Comparison of ENCODE assay signal across 15 cellular contexts in the genomic region with DNA sequence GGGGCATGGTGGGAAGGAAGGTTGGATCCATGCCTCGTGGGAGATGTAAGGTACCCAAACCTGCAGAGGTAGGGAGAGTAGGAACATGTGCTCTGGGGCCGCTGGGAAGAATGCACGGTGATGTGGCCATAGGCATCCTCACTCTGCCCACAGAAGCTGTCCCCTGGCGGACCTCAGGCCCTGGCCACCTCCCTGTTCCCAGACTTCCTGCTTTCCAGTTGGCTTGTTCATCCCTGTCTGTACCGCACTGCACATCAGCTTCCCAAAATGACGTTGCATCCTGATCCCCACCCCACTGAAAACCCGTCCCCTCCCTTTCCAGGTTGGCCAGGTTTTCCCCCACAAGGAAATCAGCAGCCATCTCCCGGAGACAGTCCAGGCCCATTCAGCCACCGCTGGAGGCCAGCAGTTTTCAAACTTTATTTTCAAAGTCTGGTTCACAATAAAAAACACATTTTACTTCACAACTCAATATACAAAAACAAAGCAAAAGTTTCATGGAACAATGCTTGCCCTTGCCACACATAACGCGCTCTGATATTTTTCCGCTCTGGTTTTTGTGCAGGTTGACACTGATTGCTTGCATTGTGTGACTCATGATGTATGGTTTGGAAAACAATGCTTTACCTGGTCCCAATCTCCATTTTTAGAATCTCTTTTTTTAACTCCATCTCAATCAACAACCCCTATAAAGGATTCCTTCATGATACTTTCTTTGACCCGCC.
A peak's percentile ranks its signal among the peaks of the same experiment; 100 is the strongest.
DNase-seq lines count a peak whose midpoint lies in the region; ATAC-seq, FAIRE-seq and TF ChIP-seq lines count a peak whose summit lies in the region.
"Had no signal": no experiment of that assay in that cellular context is flagged by ENCODE, and none has a peak within 500 bp of the region (broad histone marks: within the 10 kb centered on the region; RNA-seq: fewer than 3 reads in every experiment).

No MANE protein-coding gene starts in this region.

- H3K4me3 ChIP-seq in A549, result no peak overlapping the region
- H3K4me3 ChIP-seq in right atrium auricular region, result no peak overlapping the region
- H3K4me3 ChIP-seq in sigmoid colon, result no peak overlapping the region
- H3K4me3 ChIP-seq: HAP-1 had no signal

- intact Hi-C loops in sigmoid colon (cut with DNase I), result no loop called here

- no peak for TF ChIP-seq RAD21 in A549 (conservative IDR thresholded peaks at IDR 0.05 in 1 of 2, IDR thresholded peaks at IDR 0.05 in 1 of 2)

- H3K4me3 Mint-ChIP-seq in IgD-negative memory B cell, result no peak overlapping the region

- TF ChIP-seq POLR2A in A549 (IDR thresholded peaks at IDR 0.05; ENCODE audit: low read length) (no peak), sigmoid colon (IDR thresholded peaks at IDR 0.05) (no peak)

- H3K4me2 ChIP-seq in A549, result no peak overlapping the region

- CTCF ChIA-PET in A549 (lab: Yijun Ruan, JAX), result interaction anchor here (0.8 to 0.9 kb wide), 2 partner anchors 171 to 209 kb away, joined by 3 read pairs; no protein-coding TSS in a partner anchor

- POLR2A ChIA-PET in A549 (lab: Yijun Ruan, JAX), result no interaction called here

- H3K27me3 Mint-ChIP-seq in IgD-negative memory B cell, result peaks cover 2% of the 10 kb centered on the region

- TF ChIP-seq CTCF in A549 (IDR thresholded peaks at IDR 0.05), result no peak
- no peak for TF ChIP-seq CTCF in right atrium auricular region (IDR thresholded peaks at IDR 0.05)
- no peak for TF ChIP-seq CTCF in sigmoid colon (IDR thresholded peaks at IDR 0.05)

- ATAC-seq in A549, result no peak
- ATAC-seq in GM18907 (IDR thresholded peaks at IDR 0.05; ENCODE audit: unreplicated experiment), result no peak

- no peaks in the 10 kb centered on the region for H3K36me3 ChIP-seq in right atrium auricular region
- H3K36me3 ChIP-seq in sigmoid colon, result no peaks in the 10 kb centered on the region
- H3K36me3 ChIP-seq: HAP-1 had no signal

- H3K27ac Mint-ChIP-seq in IgD-negative memory B cell, result peak overlapping the region in 2 of 3 donors; percentile 2 to 77

- H3K9me3 ChIP-seq in A549 (no peaks in the 10 kb centered on the region), right atrium auricular region (no peaks in the 10 kb centered on the region), sigmoid colon (no peaks in the 10 kb centered on the region)
- H3K9me3 ChIP-seq: HAP-1 had no signal

- 53% methylated on average over 13 of the region's 13 CpGs for WGBS in A549 (ENCODE audit: missing lambda C conversion rate)
- WGBS in sigmoid colon, 2 donors, result 87 to 88% methylated on average over 13 of the region's 13 CpGs

- no peak for TF ChIP-seq EP300 in A549 (IDR thresholded peaks at IDR 0.05)
- TF ChIP-seq EP300 in sigmoid colon (IDR thresholded peaks at IDR 0.05), result no peak

- H3K4me1 ChIP-seq in A549 (no peaks in the 10 kb centered on the region), right atrium auricular region (peaks cover 0 to 53% of the 10 kb centered on the region in 2 donors), sigmoid colon (peaks cover 0 to 27% (median 13%) of the 10 kb centered on the region in 4 donors)
- H3K4me1 ChIP-seq: HAP-1 had no signal

- H3K27ac ChIP-seq in A549 (no peak overlapping the region), right atrium auricular region (peak overlapping the region; percentile 45 to 58), sigmoid colon (peak overlapping the region in 3 of 4 donors; percentile 37 to 55 (median 45))

- FAIRE-seq in A549 (lab: Jason Lieb, UNC), result peak; percentile 36

- peaks cover 2% of the 10 kb centered on the region for H3K36me3 Mint-ChIP-seq in IgD-negative memory B cell

- no peaks in the 10 kb centered on the region for H3K27me3 ChIP-seq in right atrium auricular region
- H3K27me3 ChIP-seq in sigmoid colon, result no peaks in the 10 kb centered on the region

- H3K4me1 Mint-ChIP-seq in IgD-negative memory B cell, result peaks cover 17 to 24% (median 23%) of the 10 kb centered on the region in 3 donors

- no peak for DNase-seq in A549 (ENCODE audit: low read depth in 1 of 2, low spot score in 1 of 2)
- no peak for DNase-seq in right atrium auricular region (ENCODE audit: low spot score)
- DNase-seq in sigmoid colon, result no peak
- no peak for DNase-seq in NCI-H2081 (lab: John Stamatoyannopoulos, UW)
- no peak for DNase-seq in NCI-H1694 (lab: John Stamatoyannopoulos, UW)
- no peak for DNase-seq in NCI-H526 (lab: John Stamatoyannopoulos, UW)
- DNase-seq: COR-L47, DMS153, NCI-H1105 treated with DMSO at 0.1 percent for 48 hours, NCI-H187, NCI-H345, NCI-H526 treated with DMSO at 0.1 percent for 48 hours had no signal

- H3K9me3 Mint-ChIP-seq in IgD-negative memory B cell, result no peaks in the 10 kb centered on the region

TF ChIP-seq in A549, 52 proteins besides CTCF, POLR2A, EP300 and RAD21:
- TF ChIP-seq ATOH8 (CRISPR knock-in tag; IDR thresholded peaks at IDR 0.05; ENCODE audit: low read depth) (no peak), ZFP36 (IDR thresholded peaks at IDR 0.05; ENCODE audit: borderline replicate concordance, partially characterized antibody) (no peak), JUNB (IDR thresholded peaks at IDR 0.05) (no peak), MAFK (IDR thresholded peaks at IDR 0.05; ENCODE audit: partially characterized antibody) (no peak), TP53 (CRISPR knock-in tag; IDR thresholded peaks at IDR 0.05) (no peak), E2F6 (IDR thresholded peaks at IDR 0.05; ENCODE audit: borderline replicate concordance, low read depth) (no peak)
- TF ChIP-seq, protein P1, sequence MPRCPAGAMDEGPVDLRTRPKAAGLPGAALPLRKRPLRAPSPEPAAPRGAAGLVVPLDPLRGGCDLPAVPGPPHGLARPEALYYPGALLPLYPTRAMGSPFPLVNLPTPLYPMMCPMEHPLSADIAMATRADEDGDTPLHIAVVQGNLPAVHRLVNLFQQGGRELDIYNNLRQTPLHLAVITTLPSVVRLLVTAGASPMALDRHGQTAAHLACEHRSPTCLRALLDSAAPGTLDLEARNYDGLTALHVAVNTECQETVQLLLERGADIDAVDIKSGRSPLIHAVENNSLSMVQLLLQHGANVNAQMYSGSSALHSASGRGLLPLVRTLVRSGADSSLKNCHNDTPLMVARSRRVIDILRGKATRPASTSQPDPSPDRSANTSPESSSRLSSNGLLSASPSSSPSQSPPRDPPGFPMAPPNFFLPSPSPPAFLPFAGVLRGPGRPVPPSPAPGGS (IDR thresholded peaks at IDR 0.05), result no peak
- TF ChIP-seq, protein P2, sequence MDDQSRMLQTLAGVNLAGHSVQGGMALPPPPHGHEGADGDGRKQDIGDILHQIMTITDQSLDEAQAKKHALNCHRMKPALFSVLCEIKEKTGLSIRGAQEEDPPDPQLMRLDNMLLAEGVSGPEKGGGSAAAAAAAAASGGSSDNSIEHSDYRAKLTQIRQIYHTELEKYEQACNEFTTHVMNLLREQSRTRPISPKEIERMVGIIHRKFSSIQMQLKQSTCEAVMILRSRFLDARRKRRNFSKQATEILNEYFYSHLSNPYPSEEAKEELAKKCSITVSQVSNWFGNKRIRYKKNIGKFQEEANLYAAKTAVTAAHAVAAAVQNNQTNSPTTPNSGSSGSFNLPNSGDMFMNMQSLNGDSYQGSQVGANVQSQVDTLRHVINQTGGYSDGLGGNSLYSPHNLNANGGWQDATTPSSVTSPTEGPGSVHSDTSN (IDR thresholded peaks at IDR 0.05), result no peak
TF ChIP-seq in A549: peak in this region for 0.

Comparison
In these comparisons a context has a peak if more than half of its experiments do, and no peak if none do; other contexts are left out.
1. H3K27ac ChIP-seq: peak in right atrium auricular region (2 of 2) and sigmoid colon (3 of 4); none in A549 (0 of 2).